ENCODE assay signal across 1 cellular context in the genomic region with DNA sequence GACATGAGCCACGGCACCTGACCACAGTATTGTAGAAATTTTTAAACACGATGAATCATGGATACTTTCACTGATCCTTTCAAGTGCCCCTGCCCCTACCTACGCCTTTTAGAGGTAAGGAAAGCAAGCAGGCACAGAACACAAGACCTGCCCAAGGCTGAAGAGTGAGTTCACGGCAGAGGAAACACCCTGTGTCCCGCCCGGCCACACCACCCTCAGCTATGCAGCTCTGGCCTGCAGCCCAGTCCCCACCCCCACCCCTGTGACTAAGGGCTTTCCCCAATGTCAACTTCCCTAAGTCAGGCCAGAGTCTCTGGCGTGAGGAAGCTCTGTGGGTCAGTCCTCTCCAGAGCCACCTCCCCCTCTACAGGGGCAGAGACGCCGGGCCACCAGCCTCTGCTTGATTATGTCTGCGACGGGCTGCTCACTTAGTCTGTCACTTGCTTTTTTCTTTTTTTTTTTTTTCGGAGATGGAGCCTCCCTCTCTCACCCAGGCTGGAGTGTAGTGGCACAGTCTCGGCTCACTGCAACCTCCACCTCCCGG.
TF ChIP-seq lines count a peak whose summit lies in the region.

No MANE protein-coding gene starts in this region.

TF ChIP-seq in K562, 482 proteins besides CTCF, POLR2A, EP300 and RAD21 (continued from another document and continues in another):
- TF ChIP-seq, protein P1, sequence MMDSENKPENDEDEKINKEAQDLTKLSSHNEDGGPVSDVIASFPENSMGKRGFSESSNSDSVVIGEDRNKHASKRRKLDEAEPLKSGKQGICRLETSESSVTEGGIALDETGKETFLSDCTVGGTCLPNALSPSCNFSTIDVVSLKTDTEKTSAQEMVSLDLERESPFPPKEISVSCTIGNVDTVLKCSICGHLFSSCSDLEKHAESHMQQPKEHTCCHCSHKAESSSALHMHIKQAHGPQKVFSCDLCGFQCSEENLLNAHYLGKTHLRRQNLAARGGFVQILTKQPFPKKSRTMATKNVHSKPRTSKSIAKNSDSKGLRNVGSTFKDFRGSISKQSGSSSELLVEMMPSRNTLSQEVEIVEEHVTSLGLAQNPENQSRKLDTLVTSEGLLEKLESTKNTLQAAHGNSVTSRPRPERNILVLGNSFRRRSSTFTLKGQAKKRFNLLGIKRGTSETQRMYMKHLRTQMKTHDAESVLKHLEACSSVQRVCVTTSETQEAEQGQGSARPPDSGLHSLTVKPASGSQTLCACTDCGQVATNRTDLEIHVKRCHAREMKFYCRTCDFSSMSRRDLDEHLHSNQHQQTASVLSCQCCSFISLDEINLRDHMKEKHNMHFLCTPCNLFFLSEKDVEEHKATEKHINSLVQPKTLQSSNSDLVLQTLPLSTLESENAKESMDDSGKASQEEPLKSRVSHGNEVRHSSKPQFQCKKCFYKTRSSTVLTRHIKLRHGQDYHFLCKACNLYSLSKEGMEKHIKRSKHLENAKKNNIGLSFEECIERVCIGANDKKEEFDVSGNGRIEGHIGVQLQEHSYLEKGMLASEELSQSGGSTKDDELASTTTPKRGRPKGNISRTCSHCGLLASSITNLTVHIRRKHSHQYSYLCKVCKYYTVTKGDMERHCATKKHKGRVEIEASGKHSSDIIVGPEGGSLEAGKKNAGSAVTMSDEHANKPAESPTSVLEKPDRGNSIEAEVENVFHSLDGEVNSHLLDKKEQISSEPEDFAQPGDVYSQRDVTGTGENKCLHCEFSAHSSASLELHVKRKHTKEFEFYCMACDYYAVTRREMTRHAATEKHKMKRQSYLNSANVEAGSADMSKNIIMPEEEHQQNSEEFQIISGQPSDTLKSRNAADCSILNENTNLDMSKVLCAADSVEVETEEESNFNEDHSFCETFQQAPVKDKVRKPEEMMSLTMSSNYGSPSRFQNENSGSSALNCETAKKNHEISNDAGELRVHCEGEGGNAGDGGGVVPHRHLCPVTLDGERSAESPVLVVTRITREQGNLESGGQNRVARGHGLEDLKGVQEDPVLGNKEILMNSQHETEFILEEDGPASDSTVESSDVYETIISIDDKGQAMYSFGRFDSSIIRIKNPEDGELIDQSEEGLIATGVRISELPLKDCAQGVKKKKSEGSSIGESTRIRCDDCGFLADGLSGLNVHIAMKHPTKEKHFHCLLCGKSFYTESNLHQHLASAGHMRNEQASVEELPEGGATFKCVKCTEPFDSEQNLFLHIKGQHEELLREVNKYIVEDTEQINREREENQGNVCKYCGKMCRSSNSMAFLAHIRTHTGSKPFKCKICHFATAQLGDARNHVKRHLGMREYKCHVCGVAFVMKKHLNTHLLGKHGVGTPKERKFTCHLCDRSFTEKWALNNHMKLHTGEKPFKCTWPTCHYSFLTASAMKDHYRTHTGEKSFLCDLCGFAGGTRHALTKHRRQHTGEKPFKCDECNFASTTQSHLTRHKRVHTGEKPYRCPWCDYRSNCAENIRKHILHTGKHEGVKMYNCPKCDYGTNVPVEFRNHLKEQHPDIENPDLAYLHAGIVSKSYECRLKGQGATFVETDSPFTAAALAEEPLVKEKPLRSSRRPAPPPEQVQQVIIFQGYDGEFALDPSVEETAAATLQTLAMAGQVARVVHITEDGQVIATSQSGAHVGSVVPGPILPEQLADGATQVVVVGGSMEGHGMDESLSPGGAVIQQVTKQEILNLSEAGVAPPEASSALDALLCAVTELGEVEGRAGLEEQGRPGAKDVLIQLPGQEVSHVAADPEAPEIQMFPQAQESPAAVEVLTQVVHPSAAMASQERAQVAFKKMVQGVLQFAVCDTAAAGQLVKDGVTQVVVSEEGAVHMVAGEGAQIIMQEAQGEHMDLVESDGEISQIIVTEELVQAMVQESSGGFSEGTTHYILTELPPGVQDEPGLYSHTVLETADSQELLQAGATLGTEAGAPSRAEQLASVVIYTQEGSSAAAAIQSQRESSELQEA (IDR thresholded peaks at IDR 0.05; ENCODE audit: low read depth) = peak; percentile 67
- TF ChIP-seq MAFG (tag; conservative IDR thresholded peaks at IDR 0.05) (peak; percentile 90), JUND (IDR thresholded peaks at IDR 0.05; ENCODE audit: borderline replicate concordance, low read depth, low read length) (peak; percentile 78), JUND (tag; IDR thresholded peaks at IDR 0.05; ENCODE audit: borderline replicate concordance, low read depth, low read length) (peak; percentile 78; the same call in 1 of the 3 replicates), MTA1 (IDR thresholded peaks at IDR 0.05; ENCODE audit: borderline replicate concordance) (peak; percentile 59; the same call in 1 of the 2 replicates), NUFIP1 (IDR thresholded peaks at IDR 0.05; ENCODE audit: partially characterized antibody) (peak; percentile 35), ZNF316 (IDR thresholded peaks at IDR 0.05) (peak; percentile 89), SRSF7 (optimal IDR thresholded peaks at IDR 0.05; ENCODE audit: low read depth, low read length) (no peak), ZC3H8 (IDR thresholded peaks at IDR 0.05) (no peak), MEIS2 (IDR thresholded peaks at IDR 0.05; ENCODE audit: partially characterized antibody) (peak; percentile 16), CTBP1 (IDR thresholded peaks at IDR 0.05; ENCODE audit: borderline replicate concordance) (peak; percentile 83), U2AF1 (optimal IDR thresholded peaks at IDR 0.05; ENCODE audit: low read depth, low read length) (no peak), U2AF2 (optimal IDR thresholded peaks at IDR 0.05; ENCODE audit: low read depth, low read length) (no peak), MBD2 (IDR thresholded peaks at IDR 0.05; ENCODE audit: borderline replicate concordance, low read depth) (peak; percentile 74), NFIX (CRISPR knock-in tag; IDR thresholded peaks at IDR 0.05; ENCODE audit: low read depth) (0 out of 2 replicates have a peak, but pooled peaks have one; percentile 24), NCOA1 (IDR thresholded peaks at IDR 0.05; ENCODE audit: low read depth) (peak; percentile 47; the same call in 1 of the 2 replicates), PTRF (tag; IDR thresholded peaks at IDR 0.05) (no peak), GATA2 (CRISPR knock-in tag; IDR thresholded peaks at IDR 0.05) (no peak), NBN (IDR thresholded peaks at IDR 0.05; ENCODE audit: low read depth) (peak; percentile 93), ATF7 (IDR thresholded peaks at IDR 0.05) (peak; percentile 72; the same call in 1 of the 2 replicates), GATAD2B (IDR thresholded peaks at IDR 0.05; ENCODE audit: borderline replicate concordance) (no peak), PHF21A (IDR thresholded peaks at IDR 0.05; ENCODE audit: borderline replicate concordance, low read depth) (0 out of 2 replicates have a peak, but pooled peaks have one; percentile 53), KLF13 (tag; IDR thresholded peaks at IDR 0.05; ENCODE audit: borderline replicate concordance, low read depth) (0 out of 2 replicates have a peak, but pooled peaks have one; percentile 14), ZNF584 (CRISPR knock-in tag; IDR thresholded peaks at IDR 0.05; ENCODE audit: low read depth) (no peak)
- TF ChIP-seq, protein P2, sequence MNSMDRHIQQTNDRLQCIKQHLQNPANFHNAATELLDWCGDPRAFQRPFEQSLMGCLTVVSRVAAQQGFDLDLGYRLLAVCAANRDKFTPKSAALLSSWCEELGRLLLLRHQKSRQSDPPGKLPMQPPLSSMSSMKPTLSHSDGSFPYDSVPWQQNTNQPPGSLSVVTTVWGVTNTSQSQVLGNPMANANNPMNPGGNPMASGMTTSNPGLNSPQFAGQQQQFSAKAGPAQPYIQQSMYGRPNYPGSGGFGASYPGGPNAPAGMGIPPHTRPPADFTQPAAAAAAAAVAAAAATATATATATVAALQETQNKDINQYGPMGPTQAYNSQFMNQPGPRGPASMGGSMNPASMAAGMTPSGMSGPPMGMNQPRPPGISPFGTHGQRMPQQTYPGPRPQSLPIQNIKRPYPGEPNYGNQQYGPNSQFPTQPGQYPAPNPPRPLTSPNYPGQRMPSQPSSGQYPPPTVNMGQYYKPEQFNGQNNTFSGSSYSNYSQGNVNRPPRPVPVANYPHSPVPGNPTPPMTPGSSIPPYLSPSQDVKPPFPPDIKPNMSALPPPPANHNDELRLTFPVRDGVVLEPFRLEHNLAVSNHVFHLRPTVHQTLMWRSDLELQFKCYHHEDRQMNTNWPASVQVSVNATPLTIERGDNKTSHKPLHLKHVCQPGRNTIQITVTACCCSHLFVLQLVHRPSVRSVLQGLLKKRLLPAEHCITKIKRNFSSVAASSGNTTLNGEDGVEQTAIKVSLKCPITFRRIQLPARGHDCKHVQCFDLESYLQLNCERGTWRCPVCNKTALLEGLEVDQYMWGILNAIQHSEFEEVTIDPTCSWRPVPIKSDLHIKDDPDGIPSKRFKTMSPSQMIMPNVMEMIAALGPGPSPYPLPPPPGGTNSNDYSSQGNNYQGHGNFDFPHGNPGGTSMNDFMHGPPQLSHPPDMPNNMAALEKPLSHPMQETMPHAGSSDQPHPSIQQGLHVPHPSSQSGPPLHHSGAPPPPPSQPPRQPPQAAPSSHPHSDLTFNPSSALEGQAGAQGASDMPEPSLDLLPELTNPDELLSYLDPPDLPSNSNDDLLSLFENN (IDR thresholded peaks at IDR 0.05; ENCODE audit: low read depth in 2 of 2, low read length in 2 of 2) = peak in 1 of 2 experiments; percentile 39; a peak in 1 of 4 replicates
- TF ChIP-seq, protein P3, sequence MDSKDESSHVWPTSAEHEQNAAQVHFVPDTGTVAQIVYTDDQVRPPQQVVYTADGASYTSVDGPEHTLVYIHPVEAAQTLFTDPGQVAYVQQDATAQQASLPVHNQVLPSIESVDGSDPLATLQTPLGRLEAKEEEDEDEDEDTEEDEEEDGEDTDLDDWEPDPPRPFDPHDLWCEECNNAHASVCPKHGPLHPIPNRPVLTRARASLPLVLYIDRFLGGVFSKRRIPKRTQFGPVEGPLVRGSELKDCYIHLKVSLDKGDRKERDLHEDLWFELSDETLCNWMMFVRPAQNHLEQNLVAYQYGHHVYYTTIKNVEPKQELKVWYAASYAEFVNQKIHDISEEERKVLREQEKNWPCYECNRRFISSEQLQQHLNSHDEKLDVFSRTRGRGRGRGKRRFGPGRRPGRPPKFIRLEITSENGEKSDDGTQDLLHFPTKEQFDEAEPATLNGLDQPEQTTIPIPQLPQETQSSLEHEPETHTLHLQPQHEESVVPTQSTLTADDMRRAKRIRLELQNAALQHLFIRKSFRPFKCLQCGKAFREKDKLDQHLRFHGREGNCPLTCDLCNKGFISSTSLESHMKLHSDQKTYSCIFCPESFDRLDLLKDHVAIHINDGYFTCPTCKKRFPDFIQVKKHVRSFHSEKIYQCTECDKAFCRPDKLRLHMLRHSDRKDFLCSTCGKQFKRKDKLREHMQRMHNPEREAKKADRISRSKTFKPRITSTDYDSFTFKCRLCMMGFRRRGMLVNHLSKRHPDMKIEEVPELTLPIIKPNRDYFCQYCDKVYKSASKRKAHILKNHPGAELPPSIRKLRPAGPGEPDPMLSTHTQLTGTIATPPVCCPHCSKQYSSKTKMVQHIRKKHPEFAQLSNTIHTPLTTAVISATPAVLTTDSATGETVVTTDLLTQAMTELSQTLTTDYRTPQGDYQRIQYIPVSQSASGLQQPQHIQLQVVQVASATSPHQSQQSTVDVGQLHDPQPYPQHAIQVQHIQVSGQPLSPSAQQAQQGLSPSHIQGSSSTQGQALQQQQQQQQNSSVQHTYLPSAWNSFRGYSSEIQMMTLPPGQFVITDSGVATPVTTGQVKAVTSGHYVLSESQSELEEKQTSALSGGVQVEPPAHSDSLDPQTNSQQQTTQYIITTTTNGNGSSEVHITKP (IDR thresholded peaks at IDR 0.05; ENCODE audit: partially characterized antibody) = peak; percentile 86
- TF ChIP-seq, protein P4, sequence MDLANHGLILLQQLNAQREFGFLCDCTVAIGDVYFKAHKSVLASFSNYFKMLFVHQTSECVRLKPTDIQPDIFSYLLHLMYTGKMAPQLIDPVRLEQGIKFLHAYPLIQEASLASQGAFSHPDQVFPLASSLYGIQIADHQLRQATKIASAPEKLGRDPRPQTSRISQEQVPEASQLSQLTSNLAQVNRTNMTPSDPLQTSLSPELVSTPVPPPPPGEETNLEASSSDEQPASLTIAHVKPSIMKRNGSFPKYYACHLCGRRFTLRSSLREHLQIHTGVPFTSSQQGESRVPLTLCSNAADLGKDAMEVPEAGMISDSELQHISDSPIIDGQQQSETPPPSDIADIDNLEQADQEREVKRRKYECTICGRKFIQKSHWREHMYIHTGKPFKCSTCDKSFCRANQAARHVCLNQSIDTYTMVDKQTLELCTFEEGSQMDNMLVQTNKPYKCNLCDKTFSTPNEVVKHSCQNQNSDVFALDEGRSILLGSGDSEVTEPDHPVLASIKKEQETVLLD (IDR thresholded peaks at IDR 0.05) = peak; percentile 71; the same call in 1 of the 2 replicates
- TF ChIP-seq, protein P5, sequence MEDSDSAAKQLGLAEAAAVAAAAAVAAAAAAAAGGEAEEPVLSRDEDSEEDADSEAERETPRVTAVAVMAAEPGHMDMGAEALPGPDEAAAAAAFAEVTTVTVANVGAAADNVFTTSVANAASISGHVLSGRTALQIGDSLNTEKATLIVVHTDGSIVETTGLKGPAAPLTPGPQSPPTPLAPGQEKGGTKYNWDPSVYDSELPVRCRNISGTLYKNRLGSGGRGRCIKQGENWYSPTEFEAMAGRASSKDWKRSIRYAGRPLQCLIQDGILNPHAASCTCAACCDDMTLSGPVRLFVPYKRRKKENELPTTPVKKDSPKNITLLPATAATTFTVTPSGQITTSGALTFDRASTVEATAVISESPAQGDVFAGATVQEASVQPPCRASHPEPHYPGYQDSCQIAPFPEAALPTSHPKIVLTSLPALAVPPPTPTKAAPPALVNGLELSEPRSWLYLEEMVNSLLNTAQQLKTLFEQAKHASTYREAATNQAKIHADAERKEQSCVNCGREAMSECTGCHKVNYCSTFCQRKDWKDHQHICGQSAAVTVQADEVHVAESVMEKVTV (CRISPR knock-in tag; IDR thresholded peaks at IDR 0.05) = no peak
